13 cellular contexts compared by ENCODE assay signal in genomic region chr2:5409925-5410360, GRCh38.
A peak's percentile ranks its signal among the peaks of the same experiment; 100 is the strongest.
DNase-seq lines count a peak whose midpoint lies in the region; ATAC-seq and TF ChIP-seq lines count a peak whose summit lies in the region.
"Had no signal": no experiment of that assay in that cellular context is flagged by ENCODE, and none has a peak within 500 bp of the region (broad histone marks: within the 10 kb centered on the region; RNA-seq: fewer than 3 reads in every experiment).

No MANE protein-coding gene starts in this region.

- WGBS in adrenal gland, 4 donors = 45 to 56% (median 48%) methylated on average over 9 of the region's 9 CpGs

- H3K27ac ChIP-seq in A673 (ENCODE audit: low read depth, low read length, poor library complexity, severe bottlenecking) (no peak overlapping the region), adrenal gland (no peak overlapping the region)
- H3K27ac ChIP-seq: foreskin keratinocyte had no signal

- CTCF ChIA-PET in A673 (lab: Charles Lee) = no interaction called here

- no TSS peak for BruUV-seq in A673 (replicated peaks; lab: Mats Ljungman, UMichigan)

- TF ChIP-seq CTCF in A673 (conservative IDR thresholded peaks at IDR 0.05; ENCODE audit: low read depth, low read length) (no peak), adrenal gland (IDR thresholded peaks at IDR 0.05) (no peak)

- peak; percentile 56 for DNase-seq in A673 (ENCODE audit: low spot score)
- peak; percentile 93 for DNase-seq in NCI-H1105 treated with DMSO at 0.1 percent for 48 hours (lab: John Stamatoyannopoulos, UW)
- peak; percentile 99 for DNase-seq in NCI-H345 treated with DMSO at 0.1 percent for 48 hours (lab: John Stamatoyannopoulos, UW; ENCODE audit: unreplicated experiment)
- DNase-seq in ecto neural progenitor cell (ENCODE audit: low spot score) = peak; percentile 55
- no peak for DNase-seq in adrenal gland
- DNase-seq in central memory CD4-positive, alpha-beta T cell = no peak
- no peak for DNase-seq in HCEC 1CT
- DNase-seq: activated B cell treated with CpG ODN at 0.5 μM for 24 hours; CD8-positive, alpha-beta T cell; foreskin keratinocyte; immature natural killer cell; posterior cingulate gyrus had no signal

- intact Hi-C loops in A673 (cut with micrococcal nuclease; ENCODE audit: unreplicated experiment) (no loop called here), adrenal gland (cut with DNase I) (no loop called here)

- no peak for ATAC-seq in HG03521 (IDR thresholded peaks at IDR 0.05; ENCODE audit: unreplicated experiment)
- ATAC-seq: CD8-positive, alpha-beta T cell; foreskin keratinocyte had no signal

- H3K36me3 ChIP-seq in A673 (ENCODE audit: insufficient read depth, low read length, poor library complexity, severe bottlenecking) (no peaks in the 10 kb centered on the region), adrenal gland (replicated peaks in 1 of 2) (no peaks in the 10 kb centered on the region)

- no peaks in the 10 kb centered on the region for H3K27me3 ChIP-seq in A673 (replicated peaks; ENCODE audit: insufficient read depth, low read depth, low read length, poor library complexity)
- H3K27me3 ChIP-seq in adrenal gland = no peaks in the 10 kb centered on the region
- H3K27me3 ChIP-seq: foreskin keratinocyte had no signal

- POLR2A ChIA-PET in A673 (lab: Charles Lee; ENCODE audit: low non-redundant PET) = no interaction called here

- peaks cover 20% of the 10 kb centered on the region for H3K4me1 ChIP-seq in A673 (ENCODE audit: insufficient read depth, low read length, poor library complexity, severe bottlenecking)
- no peaks in the 10 kb centered on the region for H3K4me1 ChIP-seq in adrenal gland (replicated peaks in 1 of 2)
- H3K4me1 ChIP-seq: foreskin keratinocyte had no signal

- no peak for TF ChIP-seq POLR2A in adrenal gland (IDR thresholded peaks at IDR 0.05)

- H3K4me3 ChIP-seq in A673 (ENCODE audit: low read depth, low read length, poor library complexity, severe bottlenecking) (no peak overlapping the region), adrenal gland (no peak overlapping the region)

- H3K9me3 ChIP-seq in A673 (ENCODE audit: low read depth, low read length, poor library complexity, severe bottlenecking) = no peaks in the 10 kb centered on the region
- no peaks in the 10 kb centered on the region for H3K9me3 ChIP-seq in adrenal gland (replicated peaks in 1 of 3)

Comparison
In these comparisons a context has a peak if more than half of its experiments do, and no peak if none do; other contexts are left out.
1. DNase-seq: peak in A673 (single experiment), NCI-H1105 treated with DMSO at 0.1 percent for 48 hours (single experiment), NCI-H345 treated with DMSO at 0.1 percent for 48 hours (single experiment) and ecto neural progenitor cell (single experiment); none in adrenal gland (0 of 7), central memory CD4-positive, alpha-beta T cell (single experiment) and HCEC 1CT (single experiment).